10 cellular contexts compared by ENCODE assay signal in genomic region chr17:68318103-68318991, GRCh38. TPM values are rescaled to one million over a fixed set of nuclear protein-coding genes. Genes with fewer than 3 reads are reported as not detected.
A peak's percentile ranks its signal among the peaks of the same experiment; 100 is the strongest.
DNase-seq lines count a peak whose midpoint lies in the region; ATAC-seq and TF ChIP-seq lines count a peak whose summit lies in the region.
"Had no signal": no experiment of that assay in that cellular context is flagged by ENCODE, and none has a peak within 500 bp of the region (broad histone marks: within the 10 kb centered on the region; RNA-seq: fewer than 3 reads in every experiment).

No MANE protein-coding gene starts in this region.

- H3K36me3 ChIP-seq in brain microvascular endothelial cell (replicated peaks): no peaks in the 10 kb centered on the region
- H3K36me3 ChIP-seq: heart left ventricle, prostate gland had no signal

- H3K27me3 ChIP-seq in brain microvascular endothelial cell (replicated peaks): no peaks in the 10 kb centered on the region
- H3K27me3 ChIP-seq: heart left ventricle had no signal

- DNase-seq in ELR (ENCODE audit: low read depth) (peak; percentile 95), M059J (ENCODE audit: low read depth) (peak; percentile 95), brain microvascular endothelial cell (peak; percentile 82), non-pigmented ciliary epithelial cell (ENCODE audit: low read depth) (peak; percentile 19), SIG-M5 (lab: John Stamatoyannopoulos, UW) (no peak), cerebellum (ENCODE audit: low spot score) (no peak)
- no peak for DNase-seq in effector CD8-positive, alpha-beta T cell (lab: John Stamatoyannopoulos, UW)
- DNase-seq: heart left ventricle had no signal

- no peak overlapping the region for H3K4me3 ChIP-seq in brain microvascular endothelial cell (ENCODE audit: low read depth, low read length)
- H3K4me3 ChIP-seq: heart left ventricle, prostate gland had no signal

- in situ Hi-C loops in brain microvascular endothelial cell (cut with HindIII; ENCODE audit: low pct_ligation_motif_present, low sequenced_read_pairs): no loop called here

- no peak for TF ChIP-seq CTCF in brain microvascular endothelial cell (IDR thresholded peaks at IDR 0.05; ENCODE audit: low read depth, low read length, missing control alignments)

- no peak overlapping the region for H3K27ac ChIP-seq in brain microvascular endothelial cell
- H3K27ac ChIP-seq: heart left ventricle, prostate gland had no signal

- no peak for ATAC-seq in GM21367 (IDR thresholded peaks at IDR 0.05; ENCODE audit: unreplicated experiment)

RNA-seq across cellular contexts. Expression of gene ARSG, which starts 27.1 kb away (rescaled TPM):
- total RNA-seq in M059J (2014; rRNA removed; shearing (Covaris generic)): 0.86 and 3.5 TPM in 2 replicates
- total RNA-seq in cerebellum: 12.4 TPM

RNA-seq across cellular contexts. Expression of gene SLC16A6, which starts 27.4 kb away (rescaled TPM):
- 0.20 and 2.6 TPM in 2 replicates for total RNA-seq in M059J (2014; rRNA removed; shearing (Covaris generic))
- 2.8 TPM for total RNA-seq in cerebellum

Comparison
In these comparisons a context has a peak if more than half of its experiments do, and no peak if none do; other contexts are left out.
1. DNase-seq: peak in ELR (single experiment), M059J (single experiment), brain microvascular endothelial cell (single experiment) and non-pigmented ciliary epithelial cell (single experiment); none in SIG-M5 (single experiment), effector CD8-positive, alpha-beta T cell (single experiment) and cerebellum (single experiment).